ENCODE assay signal across 8 cellular contexts in the genomic region with DNA sequence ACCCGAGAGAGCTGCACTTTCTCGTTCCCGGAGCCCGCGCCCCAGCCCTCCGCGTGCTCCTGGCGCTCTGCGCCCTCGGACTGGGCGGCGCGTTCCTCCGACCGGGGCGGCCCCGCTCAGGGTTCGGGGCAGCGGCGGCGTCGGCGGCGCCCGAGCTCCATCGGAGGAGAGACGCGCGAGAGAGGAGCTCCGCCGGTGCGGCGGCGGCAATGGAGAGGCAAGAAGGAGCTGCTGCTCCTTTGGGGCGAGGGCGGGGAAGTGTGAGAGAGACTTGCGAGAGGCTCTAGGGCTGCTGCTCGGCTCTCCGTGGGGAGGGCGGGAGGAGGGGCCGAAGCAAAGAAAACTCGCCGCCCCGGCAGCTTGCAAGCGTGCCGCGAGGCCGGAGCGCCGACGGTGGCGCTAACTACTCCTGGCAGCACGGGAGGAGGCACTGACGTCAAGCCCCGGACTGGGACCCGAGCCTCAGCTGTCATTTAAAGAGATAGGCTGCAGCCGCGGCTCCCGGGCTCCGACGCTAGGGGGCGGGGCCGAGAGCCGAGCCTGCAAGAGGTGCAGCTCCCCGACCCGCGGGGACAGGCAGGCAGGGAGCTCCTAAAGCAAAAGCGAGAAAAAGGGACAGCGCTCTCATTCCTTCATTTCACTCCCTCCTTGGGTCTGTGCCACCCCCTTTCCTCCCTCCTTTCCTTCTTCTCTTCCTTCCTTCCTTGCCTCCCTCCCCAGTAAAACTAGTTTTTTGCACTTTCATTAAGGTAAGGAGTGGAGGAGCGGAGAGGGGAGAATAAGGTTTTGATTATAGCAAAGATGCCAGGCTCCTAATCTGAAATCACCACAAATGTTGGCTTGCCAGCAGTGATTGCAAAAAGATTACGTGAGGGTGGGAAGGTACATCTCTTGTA. TPM values are rescaled to one million over a fixed set of nuclear protein-coding genes. Genes with fewer than 3 reads are reported as not detected.
DNase-seq lines count a peak whose midpoint lies in the region; ATAC-seq and TF ChIP-seq lines count a peak whose summit lies in the region.

KCTD8 (minus strand) TSS at position 262 of the 896 bp plus-strand sequence.

- H3K4me1 Mint-ChIP-seq in CD4-positive, alpha-beta T cell (ENCODE audit: low read depth) = peaks cover 5% of the 10 kb centered on the region

- H3K27ac Mint-ChIP-seq in CD4-positive, alpha-beta T cell = no peak within 1 kb of the TSS

- H3K4me3 ChIP-seq in fibroblast of mammary gland (ENCODE audit: control insufficient read depth, low read depth, low read length) = peak within 1 kb of the TSS; percentile 31

- intact Hi-C loops in CD4-positive, alpha-beta T cell (cut with DNase I, micrococcal nuclease) = no loop called here

- ATAC-seq in CD4-positive, alpha-beta T cell (ENCODE audit: poor library complexity) = peak; percentile 51
- ATAC-seq in GM19397 (IDR thresholded peaks at IDR 0.05; ENCODE audit: unreplicated experiment) (peak; percentile 97), HG03469 (IDR thresholded peaks at IDR 0.05; ENCODE audit: unreplicated experiment) (peak; percentile 98)
- peak; percentile 92 for ATAC-seq in stimulated activated naive CD8-positive, alpha-beta T cell treated with anti-CD3 and anti-CD28 coated beads, Interleukin-15, Interleukin-2, amounts not matched to agents 100 U/mL and 50 U/mL, for 24 hours

- DNase-seq in CD4-positive, alpha-beta T cell = peak in 6 of 10 experiments; percentile 1 to 24 (median 16)
- DNase-seq in NCI-H69 (lab: John Stamatoyannopoulos, UW) = peak; percentile 85
- DNase-seq in activated T-cell treated with anti-CD3 and anti-CD28 coated beads, Interleukin-2, amount 50 U/mL, for 1 hour = peak; percentile 33
- peak; percentile 61 for DNase-seq in fibroblast of mammary gland (ENCODE audit: low read depth)
- peak; percentile 43 for DNase-seq in myocyte (ENCODE audit: low read depth)
- peak; percentile 75 for DNase-seq in stimulated activated naive CD8-positive, alpha-beta T cell treated with anti-CD3 and anti-CD28 coated beads, Interleukin-15, Interleukin-2, amounts not matched to agents 100 U/mL and 50 U/mL, for 24 hours

- no peaks in the 10 kb centered on the region for H3K9me3 Mint-ChIP-seq in CD4-positive, alpha-beta T cell

- POLR2A ChIA-PET in CD4-positive, alpha-beta T cell (lab: Charles Lee) = no interaction called here

- H3K36me3 Mint-ChIP-seq in CD4-positive, alpha-beta T cell (ENCODE audit: low read depth) = no peaks in the 10 kb centered on the region

- H3K4me3 Mint-ChIP-seq in CD4-positive, alpha-beta T cell = peak within 1 kb of the TSS; percentile 83

- CTCF ChIA-PET in CD4-positive, alpha-beta T cell (lab: Charles Lee) = no interaction called here

- H3K27me3 Mint-ChIP-seq in CD4-positive, alpha-beta T cell = peaks cover 72% of the 10 kb centered on the region

- TF ChIP-seq CTCF in CD4-positive, alpha-beta T cell (IDR thresholded peaks at IDR 0.05) = no peak
- peak; percentile 46 for TF ChIP-seq CTCF in fibroblast of mammary gland (conservative IDR thresholded peaks at IDR 0.05; ENCODE audit: control insufficient read depth, insufficient read depth, low read depth, low read length)

- H3K27me3 ChIP-seq in CD4-positive, alpha-beta T cell (ENCODE audit: control insufficient read depth, insufficient read depth, low read length) = peaks cover 54% of the 10 kb centered on the region

- H3K9me3 ChIP-seq in CD4-positive, alpha-beta T cell (ENCODE audit: control insufficient read depth, low read length) = no peaks in the 10 kb centered on the region

- no peak within 1 kb of the TSS for H3K27ac ChIP-seq in CD4-positive, alpha-beta T cell (ENCODE audit: low read depth, low read length)

RNA-seq across cellular contexts. Expression of gene KCTD8, which starts in this region (rescaled TPM):
- not detected for total RNA-seq in CD4-positive, alpha-beta T cell
- total RNA-seq in myocyte = not detected in 2 replicates
- not detected for polyA plus RNA-seq in myocyte (2012)

Comparison
In these comparisons a context has a peak if more than half of its experiments do, and no peak if none do; other contexts are left out.
1. Peak in DNase-seq and ATAC-seq in CD4-positive, alpha-beta T cell; RNA of the gene not detected or under 1 TPM.
2. Peak in DNase-seq in myocyte; RNA of the gene not detected or under 1 TPM.
3. DNase-seq: peak in every context shown above with its lines; median percentile 85 in NCI-H69; 75 in stimulated activated naive CD8-positive, alpha-beta T cell treated with anti-CD3 and anti-CD28 coated beads, Interleukin-15, Interleukin-2, amounts not matched to agents 100 U/mL and 50 U/mL, for 24 hours; 61 in fibroblast of mammary gland; 43 in myocyte; 33 in activated T-cell treated with anti-CD3 and anti-CD28 coated beads, Interleukin-2, amount 50 U/mL, for 1 hour; 16 in CD4-positive, alpha-beta T cell.